In genomic region chr15:68319997-68320396, GRCh38 we compare ENCODE assay signal across 29 cellular contexts.
"Had no signal": no experiment of that assay in that cellular context is flagged by ENCODE, and none has a peak within 500 bp of the region (broad histone marks: within the 10 kb centered on the region; RNA-seq: fewer than 3 reads in every experiment).

No MANE protein-coding gene starts in this region.

- H3K27me3 Mint-ChIP-seq: activated CD4-positive, alpha-beta T cell treated with anti-CD3 and anti-CD28 coated beads, Interleukin-2, amount 10 ng/mL, durations not matched to agents 7 days and 5 days had no signal

- ATAC-seq: activated naive CD4-positive, alpha-beta T cell treated with anti-CD3 and anti-CD28 coated beads, Interleukin-2, amount 50 U/mL, for 72 hours; activated T-cell treated with anti-CD3 and anti-CD28 coated beads, Interleukin-2, amount 50 U/mL, for 4 hours; PC-3 had no signal

- H3K9me3 ChIP-seq: adrenal gland, Peyer's patch, SJCRH30 had no signal

- H3K4me1 ChIP-seq: adrenal gland, Peyer's patch, SJCRH30 had no signal

- H3K27me3 ChIP-seq: adrenal gland, brain microvascular endothelial cell, Peyer's patch had no signal

- H3K36me3 Mint-ChIP-seq: activated CD4-positive, alpha-beta memory T cell treated with anti-CD3 and anti-CD28 coated beads for 36 hours; activated naive CD4-positive, alpha-beta T cell treated with anti-CD3 and anti-CD28 coated beads, Interleukin-2, amount 50 U/mL, for 72 hours had no signal

- H3K36me3 ChIP-seq: adrenal gland, Peyer's patch, SJCRH30 had no signal

- H3K9me3 Mint-ChIP-seq: activated CD4-positive, alpha-beta memory T cell treated with anti-CD3 and anti-CD28 coated beads for 36 hours; activated CD4-positive, alpha-beta T cell treated with anti-CD3 and anti-CD28 coated beads, Interleukin-2, amount 10 ng/mL, durations not matched to agents 7 days and 5 days; activated naive CD4-positive, alpha-beta T cell treated with anti-CD3 and anti-CD28 coated beads for 36 hours; activated naive CD4-positive, alpha-beta T cell treated with anti-CD3 and anti-CD28 coated beads, Interleukin-2, amount 50 U/mL, for 72 hours; activated T-cell treated with anti-CD3 and anti-CD28 coated beads, Interleukin-2, amount 50 U/mL, for 4 hours; activated T-helper 1 cell treated with anti-CD3 and anti-CD28 coated beads, Interleukin-12 subunit alpha, Interleukin-12 subunit beta, Interleukin-2, Interleukin-4 antibody, amounts not matched to agents 30 ng/mL and 10 ng/mL and 1 ng/mL, durations not matched to agents 14 hours and 24 hours and 36 hours; T-helper 2 cell treated with Interferon-gamma antibody and Interleukin-4, amounts not matched to agents 5 μg/mL and 100 μg/mL, for 36 hours had no signal

- H3K4me3 Mint-ChIP-seq: activated CD4-positive, alpha-beta memory T cell treated with anti-CD3 and anti-CD28 coated beads for 36 hours; activated CD4-positive, alpha-beta T cell treated with anti-CD3 and anti-CD28 coated beads, Interleukin-2, amount 10 ng/mL, durations not matched to agents 7 days and 5 days; activated naive CD4-positive, alpha-beta T cell treated with anti-CD3 and anti-CD28 coated beads for 36 hours; activated T-cell treated with anti-CD3 and anti-CD28 coated beads, Interleukin-2, amount 50 U/mL, for 4 hours; activated T-helper 1 cell treated with anti-CD3 and anti-CD28 coated beads, Interleukin-12 subunit alpha, Interleukin-12 subunit beta, Interleukin-2, Interleukin-4 antibody, amounts not matched to agents 30 ng/mL and 10 ng/mL and 1 ng/mL, durations not matched to agents 14 hours and 24 hours and 36 hours; T-helper 2 cell treated with Interferon-gamma antibody and Interleukin-4, amounts not matched to agents 5 μg/mL and 100 μg/mL, for 36 hours had no signal

- H3K27ac ChIP-seq: adrenal gland, brain microvascular endothelial cell, KMS-11, Peyer's patch, SJCRH30, SK-N-MC had no signal

- H3K4me3 ChIP-seq: adrenal gland, Peyer's patch, SJCRH30, SK-N-MC had no signal

- H3K27ac Mint-ChIP-seq: activated CD4-positive, alpha-beta memory T cell treated with anti-CD3 and anti-CD28 coated beads for 36 hours; activated CD4-positive, alpha-beta T cell treated with anti-CD3 and anti-CD28 coated beads, Interleukin-2, amount 10 ng/mL, durations not matched to agents 7 days and 5 days; activated naive CD4-positive, alpha-beta T cell treated with anti-CD3 and anti-CD28 coated beads for 36 hours; activated naive CD4-positive, alpha-beta T cell treated with anti-CD3 and anti-CD28 coated beads, Interleukin-2, amount 50 U/mL, for 72 hours; activated T-helper 1 cell treated with anti-CD3 and anti-CD28 coated beads, Interleukin-12 subunit alpha, Interleukin-12 subunit beta, Interleukin-2, Interleukin-4 antibody, amounts not matched to agents 30 ng/mL and 10 ng/mL and 1 ng/mL, durations not matched to agents 14 hours and 24 hours and 36 hours; T-helper 2 cell treated with Interferon-gamma antibody and Interleukin-4, amounts not matched to agents 5 μg/mL and 100 μg/mL, for 36 hours had no signal

- DNase-seq: activated CD4-positive, alpha-beta memory T cell treated with anti-CD3 and anti-CD28 coated beads for 36 hours; activated CD4-positive, alpha-beta T cell treated with anti-CD3 and anti-CD28 coated beads, Interleukin-2, amount 10 ng/mL, durations not matched to agents 7 days and 5 days; activated CD8-positive, alpha-beta memory T cell treated with anti-CD3 and anti-CD28 coated beads, Interleukin-2, amount 50 U/mL, for 4 hours; activated gamma-delta T cell treated with Interleukin-2 at 50 U/mL for 16 hours; activated naive CD4-positive, alpha-beta T cell treated with anti-CD3 and anti-CD28 coated beads for 36 hours; activated T-cell treated with anti-CD3 and anti-CD28 coated beads for 4 hours; activated T-cell treated with anti-CD3 and anti-CD28 coated beads, Interleukin-2, amount 50 U/mL, for 4 hours; adrenal gland; brain microvascular endothelial cell; MM.1S; MV-4-11; NCI-H1092; NCI-H1436 treated with DMSO at 0.1 percent for 48 hours; NCI-H1694 treated with DMSO at 0.1 percent for 48 hours; NCI-H2029; NCI-H510A; NCI-H526; NCI-H748 treated with DMSO at 0.1 percent for 48 hours; NK-92 treated with Interleukin-12 subunit alpha and Interleukin-12 subunit beta, amount 100 ng/mL, for 24 hours; PC-3; RPMI8226; SHP77; SJCRH30 had no signal
